Comparison of ENCODE assay signal across 25 cellular contexts in genomic region chr5:2912741-2913140, GRCh38.
"Had no signal": no experiment of that assay in that cellular context is flagged by ENCODE, and none has a peak within 500 bp of the region (broad histone marks: within the 10 kb centered on the region; RNA-seq: fewer than 3 reads in every experiment).

No MANE protein-coding gene starts in this region.

- H3K4me1 ChIP-seq: Peyer's patch, SJCRH30 had no signal

- DNase-seq: activated B cell treated with CpG ODN at 0.5 μM for 24 hours; activated CD4-positive, alpha-beta T cell treated with anti-CD3 and anti-CD28 coated beads for 1 hour; activated CD4-positive, alpha-beta T cell treated with anti-CD3 and anti-CD28 coated beads, Interleukin-2, amount 10 ng/mL, durations not matched to agents 24 days and 14 days; activated CD4-positive, alpha-beta T cell treated with anti-CD3 and anti-CD28 coated beads, Interleukin-2, amount 50 U/mL, for 48 hours; activated CD8-positive, alpha-beta memory T cell treated with anti-CD3 and anti-CD28 coated beads, Interleukin-2, amount 10 ng/mL, durations not matched to agents 7 days and 5 days; activated gamma-delta T cell; activated naive CD4-positive, alpha-beta T cell treated with anti-CD3 and anti-CD28 coated beads for 36 hours; activated T-cell treated with anti-CD3 and anti-CD28 coated beads, Interleukin-2, amount 50 U/mL, for 24 hours; amygdala; KG1; NCI-H1048; NCI-H1417; NCI-H1930; NCI-H2107; NCI-H2171 treated with DMSO at 0.1 percent for 48 hours; NCI-H510A treated with DMSO at 0.1 percent for 48 hours; NCI-H69; Peyer's patch; Right ventricle myocardium superior; SJCRH30; SK-N-SH; SW 1271; T-helper 17 cell; T-helper 9 cell had no signal

- H3K36me3 ChIP-seq: Peyer's patch, SJCRH30 had no signal

- ATAC-seq: activated CD8-positive, alpha-beta memory T cell treated with anti-CD3 and anti-CD28 coated beads, Interleukin-2, amount 10 ng/mL, durations not matched to agents 7 days and 5 days; T-helper 17 cell had no signal

- H3K9me3 ChIP-seq: Peyer's patch, SJCRH30, SK-N-SH had no signal

- H3K27ac ChIP-seq: Peyer's patch, RWPE1, SJCRH30 had no signal

- H3K27me3 ChIP-seq: Peyer's patch, SJCRH30 had no signal

- H3K4me3 ChIP-seq: Peyer's patch, SJCRH30 had no signal
